In the genomic region with DNA sequence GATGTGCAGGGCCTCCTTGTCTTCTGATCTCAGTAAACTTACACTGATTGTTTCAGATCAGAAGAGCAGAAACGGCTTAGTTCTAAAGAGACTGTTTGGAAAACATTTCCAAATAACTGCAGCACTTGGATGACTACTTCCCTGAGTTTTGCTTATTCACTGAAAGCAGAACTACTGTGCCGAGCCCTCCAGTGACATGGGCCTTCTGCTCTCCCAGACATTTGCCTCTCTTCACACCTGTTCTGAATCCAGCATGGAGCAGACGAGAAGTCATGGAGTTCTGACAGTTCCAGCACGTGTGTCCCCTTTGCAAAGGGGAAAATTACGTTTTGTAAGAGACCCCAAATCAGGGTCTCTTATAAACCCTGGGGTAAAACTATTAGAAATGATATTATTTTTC, we compare ENCODE assay signal across 28 cellular contexts. TPM values are rescaled to one million over a fixed set of nuclear protein-coding genes. Genes with fewer than 3 reads are reported as not detected.
DNase-seq lines count a peak whose midpoint lies in the region; ATAC-seq and TF ChIP-seq lines count a peak whose summit lies in the region.
"Had no signal": no experiment of that assay in that cellular context is flagged by ENCODE, and none has a peak within 500 bp of the region (broad histone marks: within the 10 kb centered on the region; RNA-seq: fewer than 3 reads in every experiment).

No MANE protein-coding gene starts in this region.

- no peak for TF ChIP-seq POLR2A in prostate gland (IDR thresholded peaks at IDR 0.05)

- H3K36me3 Mint-ChIP-seq in activated naive CD8-positive, alpha-beta T cell = peaks cover 10% of the 10 kb centered on the region
- H3K36me3 Mint-ChIP-seq in activated naive CD8-positive, alpha-beta T cell treated with anti-CD3 and anti-CD28 coated beads for 36 hours = peaks cover 32% of the 10 kb centered on the region
- H3K36me3 Mint-ChIP-seq in T-helper 17 cell (ENCODE audit: low read depth) = peaks cover 4% of the 10 kb centered on the region

- H3K4me1 Mint-ChIP-seq in activated naive CD8-positive, alpha-beta T cell (ENCODE audit: low read depth) = peaks cover 42% of the 10 kb centered on the region
- peaks cover 29% of the 10 kb centered on the region for H3K4me1 Mint-ChIP-seq in activated naive CD8-positive, alpha-beta T cell treated with anti-CD3 and anti-CD28 coated beads for 36 hours
- peaks cover 30% of the 10 kb centered on the region for H3K4me1 Mint-ChIP-seq in T-helper 17 cell

- H3K9me3 Mint-ChIP-seq in activated naive CD8-positive, alpha-beta T cell (ENCODE audit: low read depth) = no peaks in the 10 kb centered on the region
- H3K9me3 Mint-ChIP-seq in activated naive CD8-positive, alpha-beta T cell treated with anti-CD3 and anti-CD28 coated beads for 36 hours = no peaks in the 10 kb centered on the region
- H3K9me3 Mint-ChIP-seq: activated naive CD4-positive, alpha-beta T cell treated with anti-CD3 and anti-CD28 coated beads, Interleukin-2, amount 50 U/mL, for 72 hours; effector memory CD8-positive, alpha-beta T cell; IgD-negative memory B cell; T-helper 1 cell treated with Interleukin-12 subunit alpha and Interleukin-12 subunit beta and Interleukin-4 antibody, amounts not matched to agents 30 μg/mL and 1 μg/mL, for 36 hours had no signal

- TF ChIP-seq CTCF in upper lobe of right lung (IDR thresholded peaks at IDR 0.05) (no peak), prostate gland (IDR thresholded peaks at IDR 0.05) (no peak)

- no peaks in the 10 kb centered on the region for H3K27me3 Mint-ChIP-seq in activated naive CD8-positive, alpha-beta T cell
- H3K27me3 Mint-ChIP-seq in activated naive CD8-positive, alpha-beta T cell treated with anti-CD3 and anti-CD28 coated beads for 36 hours = no peaks in the 10 kb centered on the region
- no peaks in the 10 kb centered on the region for H3K27me3 Mint-ChIP-seq in T-helper 17 cell
- H3K27me3 Mint-ChIP-seq: effector memory CD8-positive, alpha-beta T cell; IgD-negative memory B cell; naive B cell had no signal

- no peak overlapping the region for H3K27ac ChIP-seq in upper lobe of right lung
- no peak overlapping the region for H3K27ac ChIP-seq in prostate gland
- H3K27ac ChIP-seq: ascending aorta, hepatocyte, left ventricle myocardium inferior, SK-N-MC, transverse colon had no signal

- H3K4me3 ChIP-seq in upper lobe of right lung = no peak overlapping the region
- H3K4me3 ChIP-seq in prostate gland = no peak overlapping the region
- H3K4me3 ChIP-seq: ascending aorta, hepatocyte, left ventricle myocardium inferior, SK-N-MC, transverse colon had no signal

- H3K27me3 ChIP-seq in upper lobe of right lung = no peaks in the 10 kb centered on the region
- H3K27me3 ChIP-seq in prostate gland (replicated peaks; ENCODE audit: insufficient read depth) = no peaks in the 10 kb centered on the region
- H3K27me3 ChIP-seq: ascending aorta, BE2C, hepatocyte, transverse colon had no signal

- H3K4me3 Mint-ChIP-seq in activated naive CD8-positive, alpha-beta T cell = no peak overlapping the region
- H3K4me3 Mint-ChIP-seq in activated naive CD8-positive, alpha-beta T cell treated with anti-CD3 and anti-CD28 coated beads for 36 hours = no peak overlapping the region
- H3K4me3 Mint-ChIP-seq in T-helper 17 cell = no peak overlapping the region
- H3K4me3 Mint-ChIP-seq: effector memory CD8-positive, alpha-beta T cell; IgD-negative memory B cell; naive B cell; T-helper 1 cell treated with Interleukin-12 subunit alpha and Interleukin-12 subunit beta and Interleukin-4 antibody, amounts not matched to agents 30 μg/mL and 1 μg/mL, for 36 hours had no signal

- 40% methylated on average over 5 of the region's 5 CpGs for WGBS in prostate gland

- peak overlapping the region; percentile 6 for H3K27ac Mint-ChIP-seq in activated naive CD8-positive, alpha-beta T cell
- no peak overlapping the region for H3K27ac Mint-ChIP-seq in activated naive CD8-positive, alpha-beta T cell treated with anti-CD3 and anti-CD28 coated beads for 36 hours
- peak overlapping the region; percentile 84 for H3K27ac Mint-ChIP-seq in T-helper 17 cell
- H3K27ac Mint-ChIP-seq: activated naive CD4-positive, alpha-beta T cell treated with anti-CD3 and anti-CD28 coated beads, Interleukin-2, amount 50 U/mL, for 72 hours; IgD-negative memory B cell; T-helper 1 cell treated with Interleukin-12 subunit alpha and Interleukin-12 subunit beta and Interleukin-4 antibody, amounts not matched to agents 30 μg/mL and 1 μg/mL, for 36 hours had no signal

- no peaks in the 10 kb centered on the region for H3K9me3 ChIP-seq in T-helper 17 cell (ENCODE audit: control insufficient read depth, low read length, poor library complexity, severe bottlenecking)
- no peaks in the 10 kb centered on the region for H3K9me3 ChIP-seq in upper lobe of right lung
- H3K9me3 ChIP-seq in prostate gland = no peaks in the 10 kb centered on the region
- H3K9me3 ChIP-seq: ascending aorta, BE2C, left ventricle myocardium inferior, transverse colon had no signal

- H3K36me3 ChIP-seq in upper lobe of right lung (no peaks in the 10 kb centered on the region), prostate gland (no peaks in the 10 kb centered on the region)

- no peak for ATAC-seq in T-helper 17 cell
- peak; percentile 28 for ATAC-seq in upper lobe of right lung
- ATAC-seq: activated naive CD4-positive, alpha-beta T cell treated with anti-CD3 and anti-CD28 coated beads, Interleukin-2, amount 50 U/mL, for 72 hours; effector memory CD8-positive, alpha-beta T cell had no signal

- DNase-seq in activated naive CD8-positive, alpha-beta T cell treated with anti-CD3 and anti-CD28 coated beads for 36 hours = no peak
- DNase-seq in T-helper 17 cell (no peak), left kidney (ENCODE audit: low read depth, low spot score) (peak; percentile 6), upper lobe of right lung (no peak), HCEC 1CT (no peak), prostate gland (ENCODE audit: low spot score) (no peak), RPMI8226 (no peak)
- DNase-seq: activated CD4-positive, CD25-positive, alpha-beta regulatory T cell treated with anti-CD3 and anti-CD28 coated beads, Interleukin-2, amount 50 U/mL, for 72 hours; activated T-cell treated with anti-CD3 and anti-CD28 coated beads for 4 hours; BE2C; caudate nucleus; cortex of kidney; effector memory CD8-positive, alpha-beta T cell; GOT3; left ventricle myocardium inferior; mesendoderm; naive B cell; occipital lobe; small intestine; stimulated activated CD4-positive, alpha-beta T cell treated with anti-CD3 and anti-CD28 coated beads, Interleukin-1b, Interleukin-23, amount 100 ng/mL, for 48 hours; transverse colon had no signal

- intact Hi-C loops in upper lobe of right lung (cut with DNase I) = no loop called here
- intact Hi-C loops in prostate gland (cut with DNase I) = no loop called here

- H3K4me1 ChIP-seq in upper lobe of right lung (peaks cover 5% of the 10 kb centered on the region), prostate gland (replicated peaks) (no peaks in the 10 kb centered on the region)
- H3K4me1 ChIP-seq: ascending aorta, BE2C had no signal

RNA-seq across cellular contexts. Expression of a gene that starts 31.4 kb away (rescaled TPM):
- 10 to 100 TPM; 51.7 to 52.7 TPM for total RNA-seq in activated naive CD8-positive, alpha-beta T cell treated with anti-CD3 and anti-CD28 coated beads for 36 hours
- total RNA-seq in T-helper 17 cell (10 to 100 TPM; 52.0 to 52.9 TPM), upper lobe of right lung (86.2 TPM), prostate gland (10 to 100 TPM; 48.0 to 64.2 TPM)
